In genomic region chr17:45144199-45145034, GRCh38 we compare ENCODE assay signal across 8 cellular contexts. TPM values are rescaled to one million over a fixed set of nuclear protein-coding genes. Genes with fewer than 3 reads are reported as not detected.
DNase-seq lines count a peak whose midpoint lies in the region; ATAC-seq and TF ChIP-seq lines count a peak whose summit lies in the region.

No MANE protein-coding gene starts in this region.

- H3K4me3 ChIP-seq in gastrocnemius medialis = peak overlapping the region; percentile 61 to 78 (median 64)

- peak; percentile 72 for DNase-seq in GM13977 (ENCODE audit: low spot score)
- peak; percentile 31 for DNase-seq in activated naive CD4-positive, alpha-beta T cell treated with anti-CD3 and anti-CD28 coated beads, Interleukin-2, amount 50 U/mL, for 16 hours
- DNase-seq in left ventricle myocardium superior = peak; percentile 84
- no peak for DNase-seq in gastrocnemius medialis
- DNase-seq in activated CD4-positive, CD25-positive, alpha-beta regulatory T cell (lab: John Stamatoyannopoulos, UW) = no peak
- no peak for DNase-seq in hepatic stellate cell (ENCODE audit: low spot score)
- DNase-seq in NCI-H345 treated with DMSO at 0.1 percent for 48 hours (lab: John Stamatoyannopoulos, UW; ENCODE audit: unreplicated experiment) = no peak
- DNase-seq in NOMO-1 (lab: John Stamatoyannopoulos, UW; ENCODE audit: unreplicated experiment in 2 of 2) = no peak

- ATAC-seq in left ventricle myocardium superior (peak; percentile 26), gastrocnemius medialis (peak in 1 of 2 donors; percentile 6)

- intact Hi-C loops in left ventricle myocardium superior (cut with micrococcal nuclease) (no loop called here), gastrocnemius medialis (cut with DNase I; ENCODE audit: low total_unique reads) (loop anchor here (5.0 kb wide), 1 partner anchor 1048 kb away; the partner anchor contains the start of gene KANSL1)

- in situ Hi-C loops in GM13977 (cut with MboI; ENCODE audit: low pct_unique_long_range_greater_than_20kb, low sequenced_read_pairs, unreplicated experiment) (no loop called here), gastrocnemius medialis (cut with MboI; ENCODE audit: low sequenced_read_pairs in 4 of 4) (loop anchor here in 2 of 4 donors (5.0 to 25.0 kb wide), 2 partner anchors 53 to 232 kb away; partner anchors contain the start of gene GFAP (in 1 of the 2))

- H3K9me3 ChIP-seq in gastrocnemius medialis = no peaks in the 10 kb centered on the region

- H3K36me3 ChIP-seq in gastrocnemius medialis = no peaks in the 10 kb centered on the region

- no peak for TF ChIP-seq CTCF in GM13977 (IDR thresholded peaks at IDR 0.05; ENCODE audit: extremely low read depth, insufficient read depth, missing control alignments)
- no peak for TF ChIP-seq CTCF in gastrocnemius medialis (IDR thresholded peaks at IDR 0.05 in 4 of 5, conservative IDR thresholded peaks at IDR 0.05 in 1 of 5)

- TF ChIP-seq POLR2A in gastrocnemius medialis (IDR thresholded peaks at IDR 0.05) = peak in 1 of 2 donors; percentile 31

- peaks cover 16 to 24% of the 10 kb centered on the region in 2 donors for H3K4me1 ChIP-seq in gastrocnemius medialis

- no peaks in the 10 kb centered on the region for H3K27me3 ChIP-seq in gastrocnemius medialis

- peak overlapping the region; percentile 84 to 90 (median 89) for H3K27ac ChIP-seq in gastrocnemius medialis

RNA-seq across cellular contexts. Expression of gene HEXIM1, which starts 3.9 kb away (rescaled TPM):
- total RNA-seq in left ventricle myocardium superior = 35.1 TPM
- 10 to 100 TPM; 26.3 to 79.6 (median 36.9) TPM for total RNA-seq in gastrocnemius medialis

RNA-seq across cellular contexts. Expression of gene ACBD4, which starts 8.9 kb away (rescaled TPM):
- total RNA-seq in left ventricle myocardium superior (7.7 TPM), gastrocnemius medialis (1 to 10 TPM; 2.2 to 3.2 (median 2.5) TPM)

RNA-seq across cellular contexts. Expression of gene PLCD3, which starts 12.1 kb away (rescaled TPM):
- total RNA-seq in left ventricle myocardium superior = 281 TPM
- 100 to 1,000 TPM in 1 of 4 donors, 10 to 100 TPM in 3; 38.6 to 186 (median 75.1) TPM for total RNA-seq in gastrocnemius medialis

RNA-seq across cellular contexts. Expression of gene HEXIM2, which starts 17.3 kb away (rescaled TPM):
- total RNA-seq in left ventricle myocardium superior (8.9 TPM), gastrocnemius medialis (10 to 100 TPM; 31.4 to 70.8 (median 64.9) TPM)

Comparison
In these comparisons a context has a peak if more than half of its experiments do, and no peak if none do; other contexts are left out.
1. DNase-seq: peak in GM13977 (single experiment), activated naive CD4-positive, alpha-beta T cell treated with anti-CD3 and anti-CD28 coated beads, Interleukin-2, amount 50 U/mL, for 16 hours (single experiment) and left ventricle myocardium superior (single experiment); none in gastrocnemius medialis (0 of 2), activated CD4-positive, CD25-positive, alpha-beta regulatory T cell (0 of 4), hepatic stellate cell (single experiment), NCI-H345 treated with DMSO at 0.1 percent for 48 hours (single experiment) and NOMO-1 (0 of 2).